ENCODE assay signal across 1 cellular context in genomic region chr1:150696995-150697927, GRCh38.
TF ChIP-seq lines count a peak whose summit lies in the region.

TSS of gene GOLPH3L (minus strand) at chr1:150697154. CDS start at chr1:150694838, 2,316 bp downstream.

TF ChIP-seq in HepG2, 621 proteins besides CTCF, POLR2A, EP300 and RAD21 (continued from another document and continues in another):
- TF ChIP-seq CSRNP1 (CRISPR knock-in tag; IDR thresholded peaks at IDR 0.05) (no peak), NFE2L2 (IDR thresholded peaks at IDR 0.05; ENCODE audit: low read length) (no peak), DDIT3 (CRISPR knock-in tag; IDR thresholded peaks at IDR 0.05) (no peak), BCLAF1 (IDR thresholded peaks at IDR 0.05) (no peak), ZNF883 (CRISPR knock-in tag; IDR thresholded peaks at IDR 0.05; ENCODE audit: not compliant biosample characterization) (no peak), SALL1 (CRISPR knock-in tag; IDR thresholded peaks at IDR 0.05) (no peak; the same call in 1 of the 2 replicates), PAX8 (CRISPR knock-in tag; IDR thresholded peaks at IDR 0.05; ENCODE audit: borderline replicate concordance) (no peak), ZNF160 (CRISPR knock-in tag; IDR thresholded peaks at IDR 0.05) (no peak), ZNF329 (CRISPR knock-in tag; IDR thresholded peaks at IDR 0.05; ENCODE audit: low read depth) (no peak), SMYD3 (CRISPR knock-in tag; IDR thresholded peaks at IDR 0.05) (no peak), HES4 (CRISPR knock-in tag; IDR thresholded peaks at IDR 0.05; ENCODE audit: borderline replicate concordance) (no peak), BCL3 (CRISPR knock-in tag; IDR thresholded peaks at IDR 0.05) (no peak), KLF16 (CRISPR knock-in tag; IDR thresholded peaks at IDR 0.05) (peak in 1 of 2 experiments; percentile 24; a peak in 1 of 4 replicates), ZNF530 (CRISPR knock-in tag; IDR thresholded peaks at IDR 0.05; ENCODE audit: low read depth) (no peak), ZNF879 (CRISPR knock-in tag; IDR thresholded peaks at IDR 0.05) (no peak), ZNF30 (CRISPR knock-in tag; IDR thresholded peaks at IDR 0.05) (no peak), TBL1XR1 (IDR thresholded peaks at IDR 0.05; ENCODE audit: borderline replicate concordance, low read length, partially characterized antibody) (no peak), HNRNPLL (IDR thresholded peaks at IDR 0.05; ENCODE audit: low read depth, low read length, poor library complexity, severe bottlenecking) (peak; percentile 44), ZNF468 (CRISPR knock-in tag; IDR thresholded peaks at IDR 0.05) (no peak), ZBTB26 (CRISPR knock-in tag; IDR thresholded peaks at IDR 0.05; ENCODE audit: borderline replicate concordance) (no peak), SATB2 (CRISPR knock-in tag; IDR thresholded peaks at IDR 0.05) (no peak), ZBTB40 (IDR thresholded peaks at IDR 0.05) (no peak), ZBTB40 (CRISPR knock-in tag; IDR thresholded peaks at IDR 0.05) (no peak), THAP11 (CRISPR knock-in tag; IDR thresholded peaks at IDR 0.05) (peak; percentile 64), ZNF260 (CRISPR knock-in tag; IDR thresholded peaks at IDR 0.05; ENCODE audit: borderline replicate concordance, low read depth) (no peak), ZBTB38 (CRISPR knock-in tag; IDR thresholded peaks at IDR 0.05) (no peak), ZNF720 (CRISPR knock-in tag; IDR thresholded peaks at IDR 0.05) (no peak), ZNF296 (CRISPR knock-in tag; conservative IDR thresholded peaks at IDR 0.05) (no peak), ZNF136 (CRISPR knock-in tag; IDR thresholded peaks at IDR 0.05; ENCODE audit: low read depth) (no peak), SIN3B (IDR thresholded peaks at IDR 0.05; ENCODE audit: low read length) (0 out of 2 replicates have a peak, but pooled peaks have one; percentile 30), ZNF747 (CRISPR knock-in tag; IDR thresholded peaks at IDR 0.05; ENCODE audit: borderline replicate concordance) (no peak), ASH2L (IDR thresholded peaks at IDR 0.05; ENCODE audit: insufficient read length, low read depth, low read length) (peak; percentile 62)
- TF ChIP-seq, protein P1, sequence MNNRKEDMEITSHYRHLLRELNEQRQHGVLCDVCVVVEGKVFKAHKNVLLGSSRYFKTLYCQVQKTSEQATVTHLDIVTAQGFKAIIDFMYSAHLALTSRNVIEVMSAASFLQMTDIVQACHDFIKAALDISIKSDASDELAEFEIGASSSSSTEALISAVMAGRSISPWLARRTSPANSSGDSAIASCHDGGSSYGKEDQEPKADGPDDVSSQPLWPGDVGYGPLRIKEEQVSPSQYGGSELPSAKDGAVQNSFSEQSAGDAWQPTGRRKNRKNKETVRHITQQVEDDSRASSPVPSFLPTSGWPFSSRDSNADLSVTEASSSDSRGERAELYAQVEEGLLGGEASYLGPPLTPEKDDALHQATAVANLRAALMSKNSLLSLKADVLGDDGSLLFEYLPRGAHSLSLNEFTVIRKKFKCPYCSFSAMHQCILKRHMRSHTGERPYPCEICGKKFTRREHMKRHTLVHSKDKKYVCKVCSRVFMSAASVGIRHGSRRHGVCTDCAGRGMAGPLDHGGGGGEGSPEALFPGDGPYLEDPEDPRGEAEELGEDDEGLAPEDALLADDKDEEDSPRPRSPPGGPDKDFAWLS (CRISPR knock-in tag; IDR thresholded peaks at IDR 0.05; ENCODE audit: borderline replicate concordance), result no peak
- TF ChIP-seq, protein P2, sequence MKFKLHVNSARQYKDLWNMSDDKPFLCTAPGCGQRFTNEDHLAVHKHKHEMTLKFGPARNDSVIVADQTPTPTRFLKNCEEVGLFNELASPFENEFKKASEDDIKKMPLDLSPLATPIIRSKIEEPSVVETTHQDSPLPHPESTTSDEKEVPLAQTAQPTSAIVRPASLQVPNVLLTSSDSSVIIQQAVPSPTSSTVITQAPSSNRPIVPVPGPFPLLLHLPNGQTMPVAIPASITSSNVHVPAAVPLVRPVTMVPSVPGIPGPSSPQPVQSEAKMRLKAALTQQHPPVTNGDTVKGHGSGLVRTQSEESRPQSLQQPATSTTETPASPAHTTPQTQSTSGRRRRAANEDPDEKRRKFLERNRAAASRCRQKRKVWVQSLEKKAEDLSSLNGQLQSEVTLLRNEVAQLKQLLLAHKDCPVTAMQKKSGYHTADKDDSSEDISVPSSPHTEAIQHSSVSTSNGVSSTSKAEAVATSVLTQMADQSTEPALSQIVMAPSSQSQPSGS (CRISPR knock-in tag; IDR thresholded peaks at IDR 0.05), result no peak
- TF ChIP-seq, protein P3, sequence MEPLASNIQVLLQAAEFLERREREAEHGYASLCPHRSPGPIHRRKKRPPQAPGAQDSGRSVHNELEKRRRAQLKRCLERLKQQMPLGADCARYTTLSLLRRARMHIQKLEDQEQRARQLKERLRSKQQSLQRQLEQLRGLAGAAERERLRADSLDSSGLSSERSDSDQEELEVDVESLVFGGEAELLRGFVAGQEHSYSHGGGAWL (CRISPR knock-in tag; IDR thresholded peaks at IDR 0.05), result no peak
- TF ChIP-seq, protein P4, sequence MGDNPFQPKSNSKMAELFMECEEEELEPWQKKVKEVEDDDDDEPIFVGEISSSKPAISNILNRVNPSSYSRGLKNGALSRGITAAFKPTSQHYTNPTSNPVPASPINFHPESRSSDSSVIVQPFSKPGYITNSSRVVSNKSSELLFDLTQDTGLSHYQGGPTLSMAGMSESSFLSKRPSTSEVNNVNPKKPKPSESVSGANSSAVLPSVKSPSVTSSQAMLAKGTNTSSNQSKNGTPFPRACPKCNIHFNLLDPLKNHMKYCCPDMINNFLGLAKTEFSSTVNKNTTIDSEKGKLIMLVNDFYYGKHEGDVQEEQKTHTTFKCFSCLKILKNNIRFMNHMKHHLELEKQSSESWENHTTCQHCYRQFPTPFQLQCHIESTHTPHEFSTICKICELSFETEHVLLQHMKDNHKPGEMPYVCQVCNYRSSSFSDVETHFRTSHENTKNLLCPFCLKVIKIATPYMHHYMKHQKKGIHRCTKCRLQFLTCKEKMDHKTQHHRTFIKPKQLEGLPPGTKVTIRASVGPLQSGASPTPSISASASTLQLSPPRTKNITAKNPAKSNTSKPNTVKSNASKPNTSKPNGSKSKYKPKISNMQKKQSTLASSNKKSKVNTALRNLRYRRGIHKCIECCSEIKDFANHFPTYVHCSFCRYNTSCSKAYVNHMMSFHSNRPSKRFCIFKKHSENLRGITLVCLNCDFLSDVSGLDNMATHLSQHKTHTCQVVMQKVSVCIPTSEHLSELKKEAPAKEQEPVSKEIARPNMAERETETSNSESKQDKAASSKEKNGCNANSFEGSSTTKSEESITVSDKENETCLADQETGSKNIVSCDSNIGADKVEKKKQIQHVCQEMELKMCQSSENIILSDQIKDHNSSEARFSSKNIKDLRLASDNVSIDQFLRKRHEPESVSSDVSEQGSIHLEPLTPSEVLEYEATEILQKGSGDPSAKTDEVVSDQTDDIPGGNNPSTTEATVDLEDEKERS (CRISPR knock-in tag; IDR thresholded peaks at IDR 0.05), result no peak
